Comparison of ENCODE assay signal across 1 cellular context in the genomic region with DNA sequence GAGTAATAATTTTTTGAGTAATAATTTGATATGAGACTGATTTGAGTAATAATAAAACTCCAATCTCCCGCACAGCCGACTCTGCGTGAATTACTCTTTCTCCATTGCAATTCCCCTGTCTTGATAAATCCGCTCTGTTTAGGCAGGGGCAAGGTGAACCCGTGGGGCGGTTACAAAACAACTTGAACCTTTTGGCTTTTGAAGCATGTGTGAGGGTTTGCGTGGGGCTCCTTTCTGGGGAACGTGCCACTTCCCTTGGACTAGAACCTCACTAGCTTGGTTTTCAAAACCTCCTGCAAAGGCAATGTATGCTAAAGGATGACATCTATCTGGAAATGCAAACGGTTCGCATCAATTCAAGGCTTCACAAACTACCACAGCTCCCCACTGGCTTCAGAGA.
TF ChIP-seq lines count a peak whose summit lies in the region.

No MANE protein-coding gene starts in this region.

TF ChIP-seq in GM23338, 12 proteins besides CTCF, POLR2A, EP300 and RAD21 (continued from another document):
- TF ChIP-seq, protein P1, sequence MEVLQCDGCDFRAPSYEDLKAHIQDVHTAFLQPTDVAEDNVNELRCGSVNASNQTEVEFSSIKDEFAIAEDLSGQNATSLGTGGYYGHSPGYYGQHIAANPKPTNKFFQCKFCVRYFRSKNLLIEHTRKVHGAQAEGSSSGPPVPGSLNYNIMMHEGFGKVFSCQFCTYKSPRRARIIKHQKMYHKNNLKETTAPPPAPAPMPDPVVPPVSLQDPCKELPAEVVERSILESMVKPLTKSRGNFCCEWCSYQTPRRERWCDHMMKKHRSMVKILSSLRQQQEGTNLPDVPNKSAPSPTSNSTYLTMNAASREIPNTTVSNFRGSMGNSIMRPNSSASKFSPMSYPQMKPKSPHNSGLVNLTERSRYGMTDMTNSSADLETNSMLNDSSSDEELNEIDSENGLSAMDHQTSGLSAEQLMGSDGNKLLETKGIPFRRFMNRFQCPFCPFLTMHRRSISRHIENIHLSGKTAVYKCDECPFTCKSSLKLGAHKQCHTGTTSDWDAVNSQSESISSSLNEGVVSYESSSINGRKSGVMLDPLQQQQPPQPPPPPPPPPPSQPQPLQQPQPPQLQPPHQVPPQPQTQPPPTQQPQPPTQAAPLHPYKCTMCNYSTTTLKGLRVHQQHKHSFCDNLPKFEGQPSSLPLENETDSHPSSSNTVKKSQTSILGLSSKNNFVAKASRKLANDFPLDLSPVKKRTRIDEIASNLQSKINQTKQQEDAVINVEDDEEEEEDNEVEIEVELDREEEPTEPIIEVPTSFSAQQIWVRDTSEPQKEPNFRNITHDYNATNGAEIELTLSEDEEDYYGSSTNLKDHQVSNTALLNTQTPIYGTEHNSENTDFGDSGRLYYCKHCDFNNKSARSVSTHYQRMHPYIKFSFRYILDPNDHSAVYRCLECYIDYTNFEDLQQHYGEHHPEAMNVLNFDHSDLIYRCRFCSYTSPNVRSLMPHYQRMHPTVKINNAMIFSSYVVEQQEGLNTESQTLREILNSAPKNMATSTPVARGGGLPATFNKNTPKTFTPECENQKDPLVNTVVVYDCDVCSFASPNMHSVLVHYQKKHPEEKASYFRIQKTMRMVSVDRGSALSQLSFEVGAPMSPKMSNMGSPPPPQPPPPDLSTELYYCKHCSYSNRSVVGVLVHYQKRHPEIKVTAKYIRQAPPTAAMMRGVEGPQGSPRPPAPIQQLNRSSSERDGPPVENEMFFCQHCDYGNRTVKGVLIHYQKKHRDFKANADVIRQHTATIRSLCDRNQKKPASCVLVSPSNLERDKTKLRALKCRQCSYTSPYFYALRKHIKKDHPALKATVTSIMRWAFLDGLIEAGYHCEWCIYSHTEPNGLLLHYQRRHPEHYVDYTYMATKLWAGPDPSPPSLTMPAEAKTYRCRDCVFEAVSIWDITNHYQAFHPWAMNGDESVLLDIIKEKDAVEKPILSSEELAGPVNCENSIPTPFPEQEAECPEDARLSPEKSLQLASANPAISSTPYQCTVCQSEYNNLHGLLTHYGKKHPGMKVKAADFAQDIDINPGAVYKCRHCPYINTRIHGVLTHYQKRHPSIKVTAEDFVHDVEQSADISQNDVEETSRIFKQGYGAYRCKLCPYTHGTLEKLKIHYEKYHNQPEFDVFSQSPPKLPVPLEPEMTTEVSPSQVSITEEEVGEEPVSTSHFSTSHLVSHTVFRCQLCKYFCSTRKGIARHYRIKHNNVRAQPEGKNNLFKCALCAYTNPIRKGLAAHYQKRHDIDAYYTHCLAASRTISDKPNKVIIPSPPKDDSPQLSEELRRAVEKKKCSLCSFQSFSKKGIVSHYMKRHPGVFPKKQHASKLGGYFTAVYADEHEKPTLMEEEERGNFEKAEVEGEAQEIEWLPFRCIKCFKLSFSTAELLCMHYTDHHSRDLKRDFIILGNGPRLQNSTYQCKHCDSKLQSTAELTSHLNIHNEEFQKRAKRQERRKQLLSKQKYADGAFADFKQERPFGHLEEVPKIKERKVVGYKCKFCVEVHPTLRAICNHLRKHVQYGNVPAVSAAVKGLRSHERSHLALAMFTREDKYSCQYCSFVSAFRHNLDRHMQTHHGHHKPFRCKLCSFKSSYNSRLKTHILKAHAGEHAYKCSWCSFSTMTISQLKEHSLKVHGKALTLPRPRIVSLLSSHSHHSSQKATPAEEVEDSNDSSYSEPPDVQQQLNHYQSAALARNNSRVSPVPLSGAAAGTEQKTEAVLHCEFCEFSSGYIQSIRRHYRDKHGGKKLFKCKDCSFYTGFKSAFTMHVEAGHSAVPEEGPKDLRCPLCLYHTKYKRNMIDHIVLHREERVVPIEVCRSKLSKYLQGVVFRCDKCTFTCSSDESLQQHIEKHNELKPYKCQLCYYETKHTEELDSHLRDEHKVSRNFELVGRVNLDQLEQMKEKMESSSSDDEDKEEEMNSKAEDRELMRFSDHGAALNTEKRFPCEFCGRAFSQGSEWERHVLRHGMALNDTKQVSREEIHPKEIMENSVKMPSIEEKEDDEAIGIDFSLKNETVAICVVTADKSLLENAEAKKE (CRISPR knock-in tag; IDR thresholded peaks at IDR 0.05): no peak
- no peak for TF ChIP-seq CREB1 (CRISPR knock-in tag; IDR thresholded peaks at IDR 0.05; ENCODE audit: low read depth)
- no peak for TF ChIP-seq JUNB (IDR thresholded peaks at IDR 0.05; ENCODE audit: unreplicated experiment)
- TF ChIP-seq STAT1 (IDR thresholded peaks at IDR 0.05; ENCODE audit: unreplicated experiment): no peak
- no peak for TF ChIP-seq EZH2phosphoT487 (IDR thresholded peaks at IDR 0.05; ENCODE audit: unreplicated experiment)
- TF ChIP-seq EZH2 (IDR thresholded peaks at IDR 0.05; ENCODE audit: low read depth, unreplicated experiment): no peak
TF ChIP-seq in GM23338: peak in this region for 0.
